ENCODE assay signal across 8 cellular contexts in the genomic region with DNA sequence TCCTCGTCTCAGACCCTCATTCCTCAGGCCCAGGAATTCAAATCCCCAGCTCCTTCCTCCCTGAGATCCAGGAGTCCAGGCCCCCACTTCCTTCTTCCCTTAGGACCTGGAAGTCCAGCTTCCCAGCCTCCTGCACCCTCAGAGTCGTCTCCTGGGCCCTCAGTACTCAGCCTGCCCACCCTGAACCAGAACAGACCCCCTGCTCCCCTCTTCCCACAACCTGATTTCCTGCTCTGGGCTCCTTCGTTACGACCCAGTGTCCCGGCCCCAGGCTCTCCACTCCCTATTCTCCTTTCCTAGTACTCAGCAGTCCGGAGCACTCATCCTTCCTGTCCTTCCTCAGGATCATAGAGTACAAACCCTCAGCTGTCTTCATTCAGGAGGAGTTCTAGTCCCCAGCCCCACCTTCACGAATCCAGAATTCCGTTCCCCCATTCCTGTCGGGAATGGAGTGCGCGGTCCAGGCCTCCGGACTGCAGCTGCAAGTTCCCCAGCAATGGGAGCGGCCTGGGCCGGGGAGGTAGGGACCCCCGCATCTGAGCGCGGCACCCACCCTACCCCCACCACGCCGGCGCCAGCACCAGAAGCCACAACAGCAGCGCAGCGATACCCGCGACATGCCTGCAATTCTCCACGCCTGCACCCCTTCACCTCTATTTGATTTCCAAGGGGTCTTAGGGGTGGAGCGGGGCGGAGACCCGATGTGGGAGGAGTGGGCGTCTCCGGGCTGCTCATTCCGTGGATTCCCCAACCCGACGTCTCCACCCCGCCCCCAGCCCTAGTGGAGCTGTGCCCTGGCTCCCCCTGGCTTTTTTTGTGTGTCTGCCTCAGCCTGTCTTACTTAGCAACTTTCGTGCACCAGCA. TPM values are rescaled to one million over a fixed set of nuclear protein-coding genes. Genes with fewer than 3 reads are reported as not detected.
DNase-seq lines count a peak whose midpoint lies in the region; ATAC-seq and TF ChIP-seq lines count a peak whose summit lies in the region.

No MANE protein-coding gene starts in this region.

- peak overlapping the region; percentile 64 for H3K4me3 ChIP-seq in coronary artery
- H3K4me3 ChIP-seq in naive thymus-derived CD4-positive, alpha-beta T cell (ENCODE audit: low read length): peak overlapping the region; percentile 54

- no peaks in the 10 kb centered on the region for H3K9me3 Mint-ChIP-seq in IgD-negative memory B cell
- peaks cover 0 to 2% (median 0%) of the 10 kb centered on the region in 11 donors for H3K9me3 Mint-ChIP-seq in naive thymus-derived CD4-positive, alpha-beta T cell

- POLR2A ChIA-PET in naive thymus-derived CD4-positive, alpha-beta T cell (lab: Charles Lee): interaction anchor here (0.7 to 1.4 kb wide), 5 partner anchors 9 to 148 kb away, joined by 3 to 5 read pairs (median 5); partner anchors contain the start of genes EGLN2 and RAB4B

- H3K4me1 ChIP-seq in naive thymus-derived CD4-positive, alpha-beta T cell (ENCODE audit: control insufficient read depth in 2 of 2, insufficient read depth in 2 of 2, low read length in 2 of 2): peaks cover 17 to 31% of the 10 kb centered on the region in 2 donors

- peak overlapping the region; percentile 88 to 99 (median 97) for H3K4me3 Mint-ChIP-seq in IgD-negative memory B cell
- H3K4me3 Mint-ChIP-seq in naive thymus-derived CD4-positive, alpha-beta T cell: peak overlapping the region; percentile 88 to 100 (median 94)

- no peaks in the 10 kb centered on the region for H3K9me3 ChIP-seq in naive thymus-derived CD4-positive, alpha-beta T cell (ENCODE audit: control insufficient read depth in 2 of 3, low read length in 3 of 3)

- peak overlapping the region in 1 of 2 donors; percentile 79 for H3K27ac ChIP-seq in coronary artery
- peak overlapping the region; percentile 72 for H3K27ac ChIP-seq in naive thymus-derived CD4-positive, alpha-beta T cell (ENCODE audit: low read depth, low read length)

- H3K27ac Mint-ChIP-seq in IgD-negative memory B cell: peak overlapping the region; percentile 86 to 95 (median 86)
- H3K27ac Mint-ChIP-seq in naive thymus-derived CD4-positive, alpha-beta T cell: peak overlapping the region; percentile 70 to 95 (median 88)

- CTCF ChIA-PET in naive thymus-derived CD4-positive, alpha-beta T cell (lab: Charles Lee): interaction anchor here (1.3 kb wide), 2 partner anchors 61 to 148 kb away, joined by 3 read pairs; partner anchors contain the start of gene ACTMAP

- peaks cover 3% of the 10 kb centered on the region for H3K36me3 Mint-ChIP-seq in IgD-negative memory B cell
- H3K36me3 Mint-ChIP-seq in naive thymus-derived CD4-positive, alpha-beta T cell: peaks cover 0 to 17% (median 1%) of the 10 kb centered on the region in 5 donors

- no peak for ATAC-seq in naive thymus-derived CD4-positive, alpha-beta T cell
- ATAC-seq in GM21786 (IDR thresholded peaks at IDR 0.05; ENCODE audit: unreplicated experiment): no peak

- peak; percentile 42 for DNase-seq in Ammon's horn (ENCODE audit: low spot score)
- DNase-seq in coronary artery (ENCODE audit: low spot score): no peak
- DNase-seq in naive thymus-derived CD4-positive, alpha-beta T cell: peak in 4 of 9 donors; percentile 45 to 53 (median 46)
- no peak for DNase-seq in activated gamma-delta T cell treated with Interleukin-2 at 50 U/mL for 16 hours
- DNase-seq in glomerular visceral epithelial cell (ENCODE audit: extremely low spot score): no peak
- no peak for DNase-seq in NCI-H1436 (lab: John Stamatoyannopoulos, UW)

- H3K27me3 ChIP-seq in naive thymus-derived CD4-positive, alpha-beta T cell (ENCODE audit: control insufficient read depth in 2 of 2, insufficient read depth in 2 of 2, low read length in 2 of 2): no peaks in the 10 kb centered on the region

- H3K36me3 ChIP-seq in naive thymus-derived CD4-positive, alpha-beta T cell (ENCODE audit: control insufficient read depth in 2 of 3, insufficient read depth in 3 of 3, low read length in 3 of 3): peaks cover 0 to 22% (median 8%) of the 10 kb centered on the region in 3 experiments

- peaks cover 24 to 32% (median 27%) of the 10 kb centered on the region in 3 donors for H3K4me1 Mint-ChIP-seq in IgD-negative memory B cell
- peaks cover 39 to 62% (median 61%) of the 10 kb centered on the region in 7 donors for H3K4me1 Mint-ChIP-seq in naive thymus-derived CD4-positive, alpha-beta T cell

- intact Hi-C loops in naive thymus-derived CD4-positive, alpha-beta T cell (cut with micrococcal nuclease): no loop called here

- peaks cover 2% of the 10 kb centered on the region for H3K27me3 Mint-ChIP-seq in IgD-negative memory B cell
- peaks cover 0 to 42% (median 0%) of the 10 kb centered on the region in 5 donors for H3K27me3 Mint-ChIP-seq in naive thymus-derived CD4-positive, alpha-beta T cell

- no peak for TF ChIP-seq CTCF in coronary artery (IDR thresholded peaks at IDR 0.05)

RNA-seq across cellular contexts. Expression of gene EGLN2, which starts 12.7 kb away (rescaled TPM):
- polyA plus RNA-seq in IgD-negative memory B cell: 181 TPM
- 100 to 1,000 TPM; 122 to 239 (median 157) TPM for total RNA-seq in naive thymus-derived CD4-positive, alpha-beta T cell
- polyA plus RNA-seq in naive thymus-derived CD4-positive, alpha-beta T cell: 100 to 1,000 TPM; 154 to 254 TPM

RNA-seq across cellular contexts. Expression of gene RAB4B, which starts 33.7 kb away (rescaled TPM):
- polyA plus RNA-seq in IgD-negative memory B cell: 141 TPM
- total RNA-seq in naive thymus-derived CD4-positive, alpha-beta T cell: 10 to 100 TPM; 37.6 to 63.0 (median 52.5) TPM
- polyA plus RNA-seq in naive thymus-derived CD4-positive, alpha-beta T cell: 10 to 100 TPM; 54.7 to 65.2 TPM

RNA-seq across cellular contexts. Expression of gene MIA, which starts 36.4 kb away (rescaled TPM):
- polyA plus RNA-seq in IgD-negative memory B cell: not detected
- total RNA-seq in naive thymus-derived CD4-positive, alpha-beta T cell: 1 to 10 TPM in 2 of 5 experiments, not detected in 3; 4.9 to 7.2 TPM
- not detected for polyA plus RNA-seq in naive thymus-derived CD4-positive, alpha-beta T cell

RNA-seq across cellular contexts. Expression of gene CYP2A6, which starts 38.5 kb away (rescaled TPM):
- not detected for polyA plus RNA-seq in IgD-negative memory B cell
- total RNA-seq in naive thymus-derived CD4-positive, alpha-beta T cell: under 1 TPM in 3 of 5 experiments, not detected in 2; 0.19 to 0.43 (median 0.27) TPM
- not detected for polyA plus RNA-seq in naive thymus-derived CD4-positive, alpha-beta T cell
